Comparison of ENCODE assay signal across 9 cellular contexts in genomic region chr17:45997166-45997565, GRCh38. TPM values are rescaled to one million over a fixed set of nuclear protein-coding genes. Genes with fewer than 3 reads are reported as not detected.
"Had no signal": no experiment of that assay in that cellular context is flagged by ENCODE, and none has a peak within 500 bp of the region (broad histone marks: within the 10 kb centered on the region; RNA-seq: fewer than 3 reads in every experiment).

No MANE protein-coding gene starts in this region.

- H3K9ac ChIP-seq: GM23248 had no signal

- DNase-seq: GOT3, H9, HFFc6 had no signal

- H2AFZ ChIP-seq: GM23248 had no signal

- H3K27ac ChIP-seq: GM23248, HL-60 had no signal

- H3K4me3 ChIP-seq: GM23248, K562 had no signal

- ATAC-seq: HepG2, K562 had no signal

RNA-seq across cellular contexts. Expression of gene STH, which starts 1.9 kb away (rescaled TPM):
- total RNA-seq: GM23248, H4, H9, HepG2, HFFc6, HT1080, K562 had no signal
- polyA plus RNA-seq: GM23248, HepG2, K562 had no signal
